In genomic region chr7:157295338-157295737, GRCh38 we compare ENCODE assay signal across 34 cellular contexts.
"Had no signal": no experiment of that assay in that cellular context is flagged by ENCODE, and none has a peak within 500 bp of the region (broad histone marks: within the 10 kb centered on the region; RNA-seq: fewer than 3 reads in every experiment).

No MANE protein-coding gene starts in this region.

- ATAC-seq: activated CD4-positive, alpha-beta T cell treated with anti-CD3 and anti-CD28 coated beads for 36 hours; activated CD8-positive, alpha-beta memory T cell treated with anti-CD3 and anti-CD28 coated beads, Interleukin-2, amount 10 ng/mL, durations not matched to agents 7 days and 5 days; activated CD8-positive, alpha-beta T cell treated with anti-CD3 and anti-CD28 coated beads, Interleukin-2, amount 10 ng/mL, durations not matched to agents 7 days and 5 days; activated naive CD8-positive, alpha-beta T cell treated with anti-CD3 and anti-CD28 coated beads, Interleukin-2, amount 50 U/mL, for 24 hours; body of pancreas; esophagus mucosa had no signal

- H3K4me3 Mint-ChIP-seq: activated CD4-positive, alpha-beta memory T cell treated with anti-CD3 and anti-CD28 coated beads for 36 hours; activated CD4-positive, alpha-beta T cell treated with anti-CD3 and anti-CD28 coated beads for 36 hours; activated CD4-positive, alpha-beta T cell treated with anti-CD3 and anti-CD28 coated beads, Interleukin-2, amount 10 ng/mL, durations not matched to agents 24 days and 14 days; activated CD8-positive, alpha-beta memory T cell treated with anti-CD3 and anti-CD28 coated beads, Interleukin-2, amount 10 ng/mL, durations not matched to agents 7 days and 5 days; activated CD8-positive, alpha-beta T cell treated with anti-CD3 and anti-CD28 coated beads, Interleukin-2, amount 10 ng/mL, durations not matched to agents 7 days and 5 days; activated naive CD4-positive, alpha-beta T cell treated with anti-CD3 and anti-CD28 coated beads for 36 hours; activated naive CD4-positive, alpha-beta T cell treated with anti-CD3 and anti-CD28 coated beads, Interleukin-2, amount 50 U/mL, for 24 hours; activated naive CD8-positive, alpha-beta T cell treated with anti-CD3 and anti-CD28 coated beads for 36 hours; activated naive CD8-positive, alpha-beta T cell treated with anti-CD3 and anti-CD28 coated beads, Interleukin-2, amount 50 U/mL, for 24 hours; activated T-helper 1 cell treated with anti-CD3 and anti-CD28 coated beads, Interleukin-12 subunit alpha, Interleukin-12 subunit beta, Interleukin-2, Interleukin-4 antibody, amounts not matched to agents 30 ng/mL and 10 ng/mL and 1 ng/mL, durations not matched to agents 14 hours and 24 hours and 36 hours; T-helper 2 cell treated with Interferon-gamma antibody and Interleukin-4, amounts not matched to agents 5 μg/mL and 100 μg/mL, for 36 hours had no signal

- H3K36me3 ChIP-seq: adrenal gland had no signal

- H3K4me1 Mint-ChIP-seq: activated naive CD8-positive, alpha-beta T cell treated with anti-CD3 and anti-CD28 coated beads for 36 hours had no signal

- H3K27ac Mint-ChIP-seq: activated CD4-positive, alpha-beta memory T cell treated with anti-CD3 and anti-CD28 coated beads for 36 hours; activated CD4-positive, alpha-beta T cell treated with anti-CD3 and anti-CD28 coated beads for 36 hours; activated CD4-positive, alpha-beta T cell treated with anti-CD3 and anti-CD28 coated beads, Interleukin-2, amount 10 ng/mL, durations not matched to agents 24 days and 14 days; activated CD8-positive, alpha-beta memory T cell treated with anti-CD3 and anti-CD28 coated beads, Interleukin-2, amount 10 ng/mL, durations not matched to agents 7 days and 5 days; activated CD8-positive, alpha-beta T cell treated with anti-CD3 and anti-CD28 coated beads, Interleukin-2, amount 10 ng/mL, durations not matched to agents 7 days and 5 days; activated naive CD4-positive, alpha-beta T cell treated with anti-CD3 and anti-CD28 coated beads for 36 hours; activated naive CD4-positive, alpha-beta T cell treated with anti-CD3 and anti-CD28 coated beads, Interleukin-2, amount 50 U/mL, for 24 hours; activated naive CD8-positive, alpha-beta T cell treated with anti-CD3 and anti-CD28 coated beads for 36 hours; activated naive CD8-positive, alpha-beta T cell treated with anti-CD3 and anti-CD28 coated beads, Interleukin-2, amount 50 U/mL, for 24 hours; activated T-helper 1 cell treated with anti-CD3 and anti-CD28 coated beads, Interleukin-12 subunit alpha, Interleukin-12 subunit beta, Interleukin-2, Interleukin-4 antibody, amounts not matched to agents 30 ng/mL and 10 ng/mL and 1 ng/mL, durations not matched to agents 14 hours and 24 hours and 36 hours; activated T-helper 2 cell treated with anti-CD3 and anti-CD28 coated beads, Interferon-gamma antibody, Interleukin-2, Interleukin-4, amounts not matched to agents 10 μg/mL and 5 μg/mL and 100 μg/mL, durations not matched to agents 14 hours and 24 hours and 36 hours; T-helper 2 cell treated with Interferon-gamma antibody and Interleukin-4, amounts not matched to agents 5 μg/mL and 100 μg/mL, for 36 hours had no signal

- H3K4me1 ChIP-seq: adrenal gland, body of pancreas had no signal

- H3K27me3 ChIP-seq: body of pancreas had no signal

- H3K27ac ChIP-seq: adrenal gland, body of pancreas had no signal

- H3K9me3 ChIP-seq: adrenal gland, body of pancreas had no signal

- H3K9me3 Mint-ChIP-seq: activated CD4-positive, alpha-beta memory T cell treated with anti-CD3 and anti-CD28 coated beads for 36 hours; activated CD4-positive, alpha-beta T cell treated with anti-CD3 and anti-CD28 coated beads, Interleukin-2, amount 10 ng/mL, durations not matched to agents 24 days and 14 days; activated naive CD4-positive, alpha-beta T cell treated with anti-CD3 and anti-CD28 coated beads for 36 hours; activated naive CD4-positive, alpha-beta T cell treated with anti-CD3 and anti-CD28 coated beads, Interleukin-2, amount 50 U/mL, for 24 hours; activated naive CD8-positive, alpha-beta T cell treated with anti-CD3 and anti-CD28 coated beads for 36 hours; activated naive CD8-positive, alpha-beta T cell treated with anti-CD3 and anti-CD28 coated beads, Interleukin-2, amount 50 U/mL, for 24 hours; activated T-helper 1 cell treated with anti-CD3 and anti-CD28 coated beads, Interleukin-12 subunit alpha, Interleukin-12 subunit beta, Interleukin-2, Interleukin-4 antibody, amounts not matched to agents 30 ng/mL and 10 ng/mL and 1 ng/mL, durations not matched to agents 14 hours and 24 hours and 36 hours; activated T-helper 2 cell treated with anti-CD3 and anti-CD28 coated beads, Interferon-gamma antibody, Interleukin-2, Interleukin-4, amounts not matched to agents 10 μg/mL and 5 μg/mL and 100 μg/mL, durations not matched to agents 14 hours and 24 hours and 36 hours; T-helper 2 cell treated with Interferon-gamma antibody and Interleukin-4, amounts not matched to agents 5 μg/mL and 100 μg/mL, for 36 hours had no signal

- FAIRE-seq: colon, endometrium, endothelial cell of umbilical vein, frontal cortex had no signal

- H3K36me3 Mint-ChIP-seq: activated CD4-positive, alpha-beta memory T cell treated with anti-CD3 and anti-CD28 coated beads for 36 hours; activated naive CD4-positive, alpha-beta T cell treated with anti-CD3 and anti-CD28 coated beads, Interleukin-2, amount 50 U/mL, for 24 hours; activated naive CD8-positive, alpha-beta T cell treated with anti-CD3 and anti-CD28 coated beads for 36 hours had no signal

- H3K4me3 ChIP-seq: adrenal gland, body of pancreas had no signal

- DNase-seq: activated CD4-positive, alpha-beta memory T cell treated with anti-CD3 and anti-CD28 coated beads for 36 hours; activated CD4-positive, alpha-beta T cell treated with anti-CD3 and anti-CD28 coated beads for 36 hours; activated CD4-positive, alpha-beta T cell treated with anti-CD3 and anti-CD28 coated beads, Interleukin-2, amount 10 ng/mL, durations not matched to agents 24 days and 14 days; activated CD4-positive, CD25-positive, alpha-beta regulatory T cell; activated CD4-positive, CD25-positive, alpha-beta regulatory T cell treated with anti-CD3 and anti-CD28 coated beads, Interleukin-2, amount 50 U/mL, for 72 hours; activated CD8-positive, alpha-beta memory T cell treated with anti-CD3 and anti-CD28 coated beads, Interleukin-2, amount 10 ng/mL, durations not matched to agents 7 days and 5 days; activated CD8-positive, alpha-beta memory T cell treated with anti-CD3 and anti-CD28 coated beads, Interleukin-2, amount 50 U/mL, for 4 hours; activated CD8-positive, alpha-beta T cell treated with anti-CD3 and anti-CD28 coated beads, Interleukin-2, amount 10 ng/mL, durations not matched to agents 7 days and 5 days; activated effector memory CD4-positive, alpha-beta T cell treated with anti-CD3 and anti-CD28 coated beads, Interleukin-2, amount 50 U/mL, for 16 hours; activated naive CD4-positive, alpha-beta T cell treated with anti-CD3 and anti-CD28 coated beads for 36 hours; activated naive CD8-positive, alpha-beta T cell treated with anti-CD3 and anti-CD28 coated beads for 36 hours; activated naive CD8-positive, alpha-beta T cell treated with anti-CD3 and anti-CD28 coated beads, Interleukin-2, amount 50 U/mL, for 24 hours; activated T-cell treated with anti-CD3 and anti-CD28 coated beads, Interleukin-2, amount 50 U/mL, for 1 hour; activated T-cell treated with anti-CD3 and anti-CD28 coated beads, Interleukin-2, amount 50 U/mL, for 48 hours; adrenal gland; amygdala; aorta; body of pancreas; caudate nucleus; cortex of kidney; effector CD8-positive, alpha-beta T cell; foreskin fibroblast; head of caudate nucleus; hippocampal formation; T1000 had no signal

- H3K27me3 Mint-ChIP-seq: activated CD4-positive, alpha-beta memory T cell treated with anti-CD3 and anti-CD28 coated beads for 36 hours; activated CD4-positive, alpha-beta T cell treated with anti-CD3 and anti-CD28 coated beads for 36 hours; activated CD4-positive, alpha-beta T cell treated with anti-CD3 and anti-CD28 coated beads, Interleukin-2, amount 10 ng/mL, durations not matched to agents 24 days and 14 days; activated naive CD4-positive, alpha-beta T cell treated with anti-CD3 and anti-CD28 coated beads, Interleukin-2, amount 50 U/mL, for 24 hours had no signal
